In the genomic region with DNA sequence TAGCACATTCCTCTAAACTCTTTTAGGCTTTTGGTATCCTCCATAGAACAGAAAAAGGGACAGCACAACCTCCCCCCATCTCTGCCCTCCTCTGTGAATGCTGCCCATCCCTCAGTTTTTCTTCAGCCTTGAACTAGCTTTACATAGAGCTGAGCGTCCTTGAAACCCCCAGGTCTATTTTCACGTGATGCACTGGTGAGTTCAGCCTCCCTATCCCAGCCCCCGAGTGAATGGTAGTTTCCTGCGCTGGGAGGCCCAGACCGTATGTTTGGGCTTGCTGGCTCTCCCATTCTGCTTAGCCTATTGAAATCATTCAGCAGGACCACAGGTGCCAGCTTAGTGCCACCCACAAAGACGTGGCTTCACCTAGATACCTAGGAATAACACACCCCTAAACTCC, we compare ENCODE assay signal across 23 cellular contexts. TPM values are rescaled to one million over a fixed set of nuclear protein-coding genes. Genes with fewer than 3 reads are reported as not detected.
"Had no signal": no experiment of that assay in that cellular context is flagged by ENCODE, and none has a peak within 500 bp of the region (broad histone marks: within the 10 kb centered on the region; RNA-seq: fewer than 3 reads in every experiment).

No MANE protein-coding gene starts in this region.

- H3K4me3 ChIP-seq: MG63, SJSA1, SK-N-MC had no signal

- H3K27ac ChIP-seq: SJSA1, SK-N-MC had no signal

- H3K27me3 ChIP-seq: MG63 had no signal

- H3K9me3 ChIP-seq: MG63, SJSA1 had no signal

- H3K36me3 ChIP-seq: MG63, SJSA1 had no signal

- DNase-seq: IMR-90, Karpas-422, KG1, MG63, NCI-H1092, NCI-H1105 treated with DMSO at 0.1 percent for 48 hours, NCI-H1417 treated with DMSO at 0.1 percent for 48 hours, NCI-H146, NCI-H1694 treated with DMSO at 0.1 percent for 48 hours, NCI-H1930, NCI-H2081, NCI-H2107, NCI-H226, NCI-H446, NCI-H510A, NCI-H524 treated with DMSO at 0.1 percent for 48 hours, NCI-H774, Right ventricle myocardium superior, RPMI8226, SIG-M5 had no signal

RNA-seq across cellular contexts. Expression of gene ZNF385C, which starts 22.5 kb away (rescaled TPM):
- total RNA-seq: IMR-90, SJSA1 had no signal
- polyA plus RNA-seq: IMR-90 had no signal

RNA-seq across cellular contexts. Expression of gene HSPB9, which starts 46.8 kb away (rescaled TPM):
- total RNA-seq: HT-29, IMR-90, SJSA1 had no signal
- polyA plus RNA-seq: IMR-90 had no signal
